In the genomic region with DNA sequence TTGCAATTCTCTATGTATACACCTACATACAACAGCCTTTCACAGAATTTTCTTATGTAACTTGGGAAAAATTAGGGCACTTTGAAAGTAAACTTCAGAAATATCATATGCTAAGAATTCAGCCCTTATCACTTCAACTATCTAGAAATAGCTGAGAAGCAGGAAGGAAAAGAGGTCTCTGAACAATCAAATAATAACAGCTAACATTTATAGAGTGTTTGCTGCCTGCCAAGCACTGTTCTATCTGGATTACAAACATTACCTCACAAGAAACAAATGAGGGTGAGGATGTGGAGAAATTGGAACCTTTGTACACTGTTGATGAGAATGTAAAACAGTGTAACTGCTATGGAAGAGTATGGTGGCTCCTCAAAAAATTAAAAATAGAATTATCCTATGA, we compare ENCODE assay signal across 14 cellular contexts. TPM values are rescaled to one million over a fixed set of nuclear protein-coding genes. Genes with fewer than 3 reads are reported as not detected.
A peak's percentile ranks its signal among the peaks of the same experiment; 100 is the strongest.
DNase-seq lines count a peak whose midpoint lies in the region; ATAC-seq and TF ChIP-seq lines count a peak whose summit lies in the region.
"Had no signal": no experiment of that assay in that cellular context is flagged by ENCODE, and none has a peak within 500 bp of the region (broad histone marks: within the 10 kb centered on the region; RNA-seq: fewer than 3 reads in every experiment).

No MANE protein-coding gene starts in this region.

- ATAC-seq in activated naive CD8-positive, alpha-beta T cell treated with anti-CD3 and anti-CD28 coated beads, Interleukin-2, amount 10 ng/mL, durations not matched to agents 7 days and 5 days (ENCODE audit: low read depth), result no peak
- ATAC-seq: HCT116 had no signal

- H3K4me3 Mint-ChIP-seq in activated naive CD8-positive, alpha-beta T cell treated with anti-CD3 and anti-CD28 coated beads, Interleukin-2, amount 10 ng/mL, durations not matched to agents 7 days and 5 days, result no peak overlapping the region
- no peak overlapping the region for H3K4me3 Mint-ChIP-seq in activated naive CD8-positive, alpha-beta T cell treated with anti-CD3 and anti-CD28 coated beads for 36 hours
- H3K4me3 Mint-ChIP-seq in neural crest cell, result peak overlapping the region; percentile 22

- H3K27ac Mint-ChIP-seq in activated naive CD8-positive, alpha-beta T cell treated with anti-CD3 and anti-CD28 coated beads, Interleukin-2, amount 10 ng/mL, durations not matched to agents 7 days and 5 days, result peak overlapping the region; percentile 46
- no peak overlapping the region for H3K27ac Mint-ChIP-seq in activated naive CD8-positive, alpha-beta T cell treated with anti-CD3 and anti-CD28 coated beads for 36 hours
- H3K27ac Mint-ChIP-seq in neural crest cell (ENCODE audit: unreplicated experiment), result no peak overlapping the region
- H3K27ac Mint-ChIP-seq: CD4-positive, CD25-positive, alpha-beta regulatory T cell had no signal

- peaks cover 13% of the 10 kb centered on the region for H3K9me3 Mint-ChIP-seq in activated naive CD8-positive, alpha-beta T cell treated with anti-CD3 and anti-CD28 coated beads, Interleukin-2, amount 10 ng/mL, durations not matched to agents 7 days and 5 days
- peaks cover 8% of the 10 kb centered on the region for H3K9me3 Mint-ChIP-seq in activated naive CD8-positive, alpha-beta T cell treated with anti-CD3 and anti-CD28 coated beads for 36 hours
- no peaks in the 10 kb centered on the region for H3K9me3 Mint-ChIP-seq in neural crest cell

- H3K27ac ChIP-seq in VCaP, result peak overlapping the region; percentile 62
- H3K27ac ChIP-seq: GM23248 had no signal

- no peaks in the 10 kb centered on the region for H3K27me3 Mint-ChIP-seq in activated naive CD8-positive, alpha-beta T cell treated with anti-CD3 and anti-CD28 coated beads, Interleukin-2, amount 10 ng/mL, durations not matched to agents 7 days and 5 days
- H3K27me3 Mint-ChIP-seq in activated naive CD8-positive, alpha-beta T cell treated with anti-CD3 and anti-CD28 coated beads for 36 hours, result no peaks in the 10 kb centered on the region
- no peaks in the 10 kb centered on the region for H3K27me3 Mint-ChIP-seq in neural crest cell (ENCODE audit: low read depth)
- H3K27me3 Mint-ChIP-seq: CD4-positive, CD25-positive, alpha-beta regulatory T cell had no signal

- CTCF ChIA-PET in HEK293T (lab: Yijun Ruan, JAX), result no interaction called here

- peaks cover 19% of the 10 kb centered on the region for H3K4me1 Mint-ChIP-seq in activated naive CD8-positive, alpha-beta T cell treated with anti-CD3 and anti-CD28 coated beads, Interleukin-2, amount 10 ng/mL, durations not matched to agents 7 days and 5 days
- peaks cover 18% of the 10 kb centered on the region for H3K4me1 Mint-ChIP-seq in activated naive CD8-positive, alpha-beta T cell treated with anti-CD3 and anti-CD28 coated beads for 36 hours
- H3K4me1 Mint-ChIP-seq in neural crest cell, result peaks cover 20% of the 10 kb centered on the region

- no peak for DNase-seq in activated naive CD8-positive, alpha-beta T cell treated with anti-CD3 and anti-CD28 coated beads, Interleukin-2, amount 10 ng/mL, durations not matched to agents 7 days and 5 days
- no peak for DNase-seq in activated naive CD8-positive, alpha-beta T cell treated with anti-CD3 and anti-CD28 coated beads for 36 hours
- no peak for DNase-seq in neural crest cell (ENCODE audit: low read depth, low spot score)
- DNase-seq in NCI-H510A (lab: John Stamatoyannopoulos, UW), result no peak
- no peak for DNase-seq in cerebellar nuclear complex (lab: John Stamatoyannopoulos, UW)
- DNase-seq in HEK293T (ENCODE audit: extremely low spot score), result no peak
- DNase-seq: ACHN, DMS53, GF-D8, GM23248 had no signal

- no peak for TF ChIP-seq CTCF in VCaP (conservative IDR thresholded peaks at IDR 0.05)
- TF ChIP-seq CTCF in neural crest cell (conservative IDR thresholded peaks at IDR 0.05), result no peak

- peaks cover 20% of the 10 kb centered on the region for H3K36me3 Mint-ChIP-seq in activated naive CD8-positive, alpha-beta T cell treated with anti-CD3 and anti-CD28 coated beads, Interleukin-2, amount 10 ng/mL, durations not matched to agents 7 days and 5 days
- peaks cover 34% of the 10 kb centered on the region for H3K36me3 Mint-ChIP-seq in activated naive CD8-positive, alpha-beta T cell treated with anti-CD3 and anti-CD28 coated beads for 36 hours
- peaks cover 3% of the 10 kb centered on the region for H3K36me3 Mint-ChIP-seq in neural crest cell (ENCODE audit: low read depth)

- POLR2A ChIA-PET in activated naive CD8-positive, alpha-beta T cell treated with anti-CD3 and anti-CD28 coated beads, Interleukin-2, amount 10 ng/mL, durations not matched to agents 7 days and 5 days (lab: Charles Lee), result no interaction called here
- POLR2A ChIA-PET in HEK293T (lab: Yijun Ruan, JAX), result no interaction called here

TF ChIP-seq in HEK293T, 16 proteins besides CTCF, POLR2A, EP300 and RAD21:
- TF ChIP-seq NFRKB (IDR thresholded peaks at IDR 0.05) (no peak), HDGF (IDR thresholded peaks at IDR 0.05; ENCODE audit: borderline replicate concordance) (no peak), ELF4 (IDR thresholded peaks at IDR 0.05) (no peak), SP1 (IDR thresholded peaks at IDR 0.05) (no peak), SUZ12 (IDR thresholded peaks at IDR 0.05) (no peak), L3MBTL2 (conservative IDR thresholded peaks at IDR 0.05) (no peak), FOXK2 (IDR thresholded peaks at IDR 0.05) (no peak)
- TF ChIP-seq, protein P1, sequence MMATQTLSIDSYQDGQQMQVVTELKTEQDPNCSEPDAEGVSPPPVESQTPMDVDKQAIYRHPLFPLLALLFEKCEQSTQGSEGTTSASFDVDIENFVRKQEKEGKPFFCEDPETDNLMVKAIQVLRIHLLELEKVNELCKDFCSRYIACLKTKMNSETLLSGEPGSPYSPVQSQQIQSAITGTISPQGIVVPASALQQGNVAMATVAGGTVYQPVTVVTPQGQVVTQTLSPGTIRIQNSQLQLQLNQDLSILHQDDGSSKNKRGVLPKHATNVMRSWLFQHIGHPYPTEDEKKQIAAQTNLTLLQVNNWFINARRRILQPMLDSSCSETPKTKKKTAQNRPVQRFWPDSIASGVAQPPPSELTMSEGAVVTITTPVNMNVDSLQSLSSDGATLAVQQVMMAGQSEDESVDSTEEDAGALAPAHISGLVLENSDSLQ (IDR thresholded peaks at IDR 0.05), result no peak

RNA-seq across cellular contexts. Expression of a gene that starts 4.4 kb away (rescaled TPM):
- total RNA-seq in activated naive CD8-positive, alpha-beta T cell treated with anti-CD3 and anti-CD28 coated beads, Interleukin-2, amount 10 ng/mL, durations not matched to agents 7 days and 5 days, result 10 to 100 TPM; 60.5 to 65.8 TPM
- total RNA-seq in activated naive CD8-positive, alpha-beta T cell treated with anti-CD3 and anti-CD28 coated beads for 36 hours, result 10 to 100 TPM; 35.9 to 38.8 TPM
- total RNA-seq in neural crest cell, result 41.0 and 43.8 TPM in 2 replicates

RNA-seq across cellular contexts. Expression of a gene that starts 44.0 kb away (rescaled TPM):
- total RNA-seq in activated naive CD8-positive, alpha-beta T cell treated with anti-CD3 and anti-CD28 coated beads, Interleukin-2, amount 10 ng/mL, durations not matched to agents 7 days and 5 days, result not detected
- not detected for total RNA-seq in activated naive CD8-positive, alpha-beta T cell treated with anti-CD3 and anti-CD28 coated beads for 36 hours
- total RNA-seq in neural crest cell, result not detected in 2 replicates
- total RNA-seq: A172; CD4-positive, CD25-positive, alpha-beta regulatory T cell; GM23248 had no signal
